ENCODE assay signal across 10 cellular contexts in genomic region chr1:230113605-230114241, GRCh38. TPM values are rescaled to one million over a fixed set of nuclear protein-coding genes. Genes with fewer than 3 reads are reported as not detected.
DNase-seq lines count a peak whose midpoint lies in the region; ATAC-seq and TF ChIP-seq lines count a peak whose summit lies in the region.
"Had no signal": no experiment of that assay in that cellular context is flagged by ENCODE, and none has a peak within 500 bp of the region (broad histone marks: within the 10 kb centered on the region; RNA-seq: fewer than 3 reads in every experiment).

No MANE protein-coding gene starts in this region.

- peaks cover 13% of the 10 kb centered on the region; the same call in 1 of the 2 replicates for H3K79me2 ChIP-seq in OCI-LY1 (ENCODE audit: insufficient read depth, low read length)

- H2AFZ ChIP-seq in OCI-LY1 (ENCODE audit: low read length), result no peak overlapping the region

- no peaks in the 10 kb centered on the region for H3K27me3 ChIP-seq in OCI-LY1 (ENCODE audit: insufficient read depth, low read length)

- H4K20me1 ChIP-seq in OCI-LY1 (ENCODE audit: insufficient read depth, low read length), result no peaks in the 10 kb centered on the region

- H3K27me3 Mint-ChIP-seq in neural crest cell (ENCODE audit: low read depth), result no peaks in the 10 kb centered on the region
- H3K27me3 Mint-ChIP-seq: activated naive CD8-positive, alpha-beta T cell treated with anti-CD3 and anti-CD28 coated beads, Interleukin-2, amount 10 ng/mL, durations not matched to agents 7 days and 5 days had no signal

- H3K4me2 ChIP-seq in OCI-LY1 (ENCODE audit: low read length), result peak overlapping the region; percentile 62

- H3K9me3 Mint-ChIP-seq in neural crest cell, result no peaks in the 10 kb centered on the region
- H3K9me3 Mint-ChIP-seq: activated naive CD8-positive, alpha-beta T cell treated with anti-CD3 and anti-CD28 coated beads, Interleukin-2, amount 10 ng/mL, durations not matched to agents 7 days and 5 days had no signal

- ATAC-seq in GM21526 (IDR thresholded peaks at IDR 0.05; ENCODE audit: low FRiP score, unreplicated experiment), result no peak
- no peak for ATAC-seq in GM19463 (IDR thresholded peaks at IDR 0.05; ENCODE audit: unreplicated experiment)

- H3K9ac ChIP-seq in OCI-LY1 (ENCODE audit: low read length), result peak overlapping the region; percentile 58; the same call in 1 of the 2 replicates

- peak overlapping the region; percentile 95 for H3K27ac ChIP-seq in OCI-LY1 (ENCODE audit: low read depth, low read length, poor library complexity, severe bottlenecking)
- H3K27ac ChIP-seq in epithelial cell of prostate, result no peak overlapping the region

- peaks cover 57% of the 10 kb centered on the region for H3K4me1 Mint-ChIP-seq in neural crest cell

- no peak overlapping the region for H3K4me3 Mint-ChIP-seq in neural crest cell
- H3K4me3 Mint-ChIP-seq: activated naive CD8-positive, alpha-beta T cell treated with anti-CD3 and anti-CD28 coated beads, Interleukin-2, amount 10 ng/mL, durations not matched to agents 7 days and 5 days had no signal

- H3K36me3 Mint-ChIP-seq in neural crest cell (ENCODE audit: low read depth), result peaks cover 6% of the 10 kb centered on the region

- H3K9me3 ChIP-seq in OCI-LY1 (ENCODE audit: low read length), result no peaks in the 10 kb centered on the region

- 0 out of 2 replicates have a peak, but pooled peaks cover 5% of the 10 kb centered on the region for H3F3A ChIP-seq in OCI-LY1 (ENCODE audit: insufficient read depth, low read length)

- TF ChIP-seq CTCF in OCI-LY1 (IDR thresholded peaks at IDR 0.05; ENCODE audit: low read length), result no peak
- no peak for TF ChIP-seq CTCF in neural crest cell (conservative IDR thresholded peaks at IDR 0.05)

- H3K27ac Mint-ChIP-seq in neural crest cell (ENCODE audit: unreplicated experiment), result peak overlapping the region; percentile 47
- H3K27ac Mint-ChIP-seq: activated naive CD8-positive, alpha-beta T cell treated with anti-CD3 and anti-CD28 coated beads, Interleukin-2, amount 10 ng/mL, durations not matched to agents 7 days and 5 days had no signal

- DNase-seq in AG20443 (ENCODE audit: low spot score) (peak; percentile 91), epithelial cell of prostate (ENCODE audit: low read depth, low spot score) (peak; percentile 40), neural crest cell (ENCODE audit: low read depth, low spot score) (no peak), CD1c-positive myeloid dendritic cell (ENCODE audit: extremely low spot score) (no peak), hippocampal formation (lab: John Stamatoyannopoulos, UW) (no peak)
- DNase-seq: activated naive CD8-positive, alpha-beta T cell treated with anti-CD3 and anti-CD28 coated beads, Interleukin-2, amount 10 ng/mL, durations not matched to agents 7 days and 5 days; GF-D8 had no signal

- peaks cover 83% of the 10 kb centered on the region for H3K4me1 ChIP-seq in OCI-LY1 (ENCODE audit: insufficient read depth, low read length, severe bottlenecking)

- no peaks in the 10 kb centered on the region for H3K9me2 ChIP-seq in OCI-LY1 (ENCODE audit: low read depth, low read length)

- peaks cover 27% of the 10 kb centered on the region for H3K36me3 ChIP-seq in OCI-LY1 (ENCODE audit: insufficient read depth, low read length)

- peak overlapping the region; percentile 26 for H3K4me3 ChIP-seq in OCI-LY1 (ENCODE audit: low read depth, low read length, poor library complexity, severe bottlenecking)

RNA-seq across cellular contexts. Expression of gene GALNT2, which starts 46.7 kb away (rescaled TPM):
- total RNA-seq in neural crest cell, result 57.1 and 58.0 TPM in 2 replicates

Comparison
In these comparisons a context has a peak if more than half of its experiments do, and no peak if none do; other contexts are left out.
1. DNase-seq: peak in AG20443 (single experiment) and epithelial cell of prostate (single experiment); none in neural crest cell (single experiment), CD1c-positive myeloid dendritic cell (single experiment) and hippocampal formation (0 of 2).